Comparison of ENCODE assay signal across 9 cellular contexts in the genomic region with DNA sequence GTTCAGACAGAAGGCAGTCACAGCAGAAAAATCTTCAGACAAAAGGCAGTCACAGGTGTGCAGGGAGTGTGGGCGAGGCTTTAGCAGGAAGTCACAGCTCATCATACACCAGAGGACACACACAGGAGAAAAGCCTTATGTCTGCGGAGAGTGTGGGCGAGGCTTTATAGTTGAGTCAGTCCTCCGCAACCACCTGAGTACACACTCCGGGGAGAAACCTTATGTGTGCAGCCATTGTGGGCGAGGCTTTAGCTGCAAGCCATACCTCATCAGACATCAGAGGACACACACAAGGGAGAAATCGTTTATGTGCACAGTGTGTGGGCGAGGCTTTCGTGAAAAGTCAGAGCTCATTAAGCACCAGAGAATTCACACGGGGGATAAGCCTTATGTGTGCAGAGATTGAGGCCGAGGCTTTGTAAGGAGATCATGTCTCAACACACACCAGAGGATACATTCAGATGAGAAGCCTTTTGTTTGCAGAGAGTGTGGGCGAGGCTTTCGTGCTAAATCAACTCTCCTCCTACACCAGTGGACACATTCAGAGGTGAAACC. TPM values are rescaled to one million over a fixed set of nuclear protein-coding genes. Genes with fewer than 3 reads are reported as not detected.
DNase-seq lines count a peak whose midpoint lies in the region; ATAC-seq and TF ChIP-seq lines count a peak whose summit lies in the region.
"Had no signal": no experiment of that assay in that cellular context is flagged by ENCODE, and none has a peak within 500 bp of the region (broad histone marks: within the 10 kb centered on the region; RNA-seq: fewer than 3 reads in every experiment).

No MANE protein-coding gene starts in this region.

- ATAC-seq in RWPE2 (ENCODE audit: low read depth) (peak; percentile 96), HG03280 (IDR thresholded peaks at IDR 0.05; ENCODE audit: unreplicated experiment) (no peak)

- H3K27ac Mint-ChIP-seq in activated naive CD8-positive, alpha-beta T cell, result peak overlapping the region; percentile 93
- no peak overlapping the region for H3K27ac Mint-ChIP-seq in osteocyte (ENCODE audit: unreplicated experiment)

- H3K4me1 Mint-ChIP-seq in activated naive CD8-positive, alpha-beta T cell (ENCODE audit: low read depth), result peaks cover 41% of the 10 kb centered on the region
- H3K4me1 Mint-ChIP-seq in osteocyte (ENCODE audit: unreplicated experiment), result no peaks in the 10 kb centered on the region

- no peaks in the 10 kb centered on the region for H3K27me3 Mint-ChIP-seq in activated naive CD8-positive, alpha-beta T cell
- no peaks in the 10 kb centered on the region for H3K27me3 Mint-ChIP-seq in osteocyte (ENCODE audit: unreplicated experiment)
- H3K27me3 Mint-ChIP-seq: naive B cell had no signal

- TF ChIP-seq CTCF in RWPE2 (IDR thresholded peaks at IDR 0.05; ENCODE audit: poor library complexity, severe bottlenecking) (no peak), osteocyte (IDR thresholded peaks at IDR 0.05) (no peak), transverse colon (IDR thresholded peaks at IDR 0.05) (no peak)

- in situ Hi-C loops in transverse colon (cut with MboI; ENCODE audit: low pct_ligation_motif_present in 1 of 4, low pct_unique_long_range_greater_than_20kb in 1 of 4, low sequenced_read_pairs in 3 of 4), result no loop called here

- H3K4me1 ChIP-seq in RWPE2 (ENCODE audit: insufficient read depth, poor library complexity, severe bottlenecking) (peaks cover 26% of the 10 kb centered on the region), transverse colon (peaks cover 0 to 22% (median 14%) of the 10 kb centered on the region in 4 donors)

- H3K36me3 ChIP-seq in RWPE2 (ENCODE audit: low read depth), result peaks cover 32% of the 10 kb centered on the region
- peaks cover 0 to 6% (median 0%) of the 10 kb centered on the region in 4 donors for H3K36me3 ChIP-seq in transverse colon

- intact Hi-C loops in transverse colon (cut with DNase I; ENCODE audit: low total_unique reads), result no loop called here

- 42 to 52% methylated on average over 4 to 12 of the region's 13 CpGs for WGBS in transverse colon (ENCODE audit: low coverage in 1 of 2), 2 donors

- DNase-seq in COLO668 (lab: John Stamatoyannopoulos, UW; ENCODE audit: unreplicated experiment) (peak; percentile 73), RWPE2 (ENCODE audit: low spot score) (peak; percentile 89), osteocyte (ENCODE audit: extremely low spot score, unreplicated experiment) (peak; percentile 63), transverse colon (peak; percentile 83), GDM1 (lab: John Stamatoyannopoulos, UW) (no peak), NCI-H1048 (lab: John Stamatoyannopoulos, UW) (no peak)
- DNase-seq: naive B cell had no signal

- H3K36me3 Mint-ChIP-seq in activated naive CD8-positive, alpha-beta T cell, result peaks cover 7% of the 10 kb centered on the region
- H3K36me3 Mint-ChIP-seq in osteocyte (ENCODE audit: unreplicated experiment), result peaks cover 23% of the 10 kb centered on the region

- TF ChIP-seq POLR2A in transverse colon (IDR thresholded peaks at IDR 0.05), result peak; percentile 67

- peak overlapping the region; percentile 98 for H3K27ac ChIP-seq in RWPE2 (ENCODE audit: poor library complexity, severe bottlenecking)
- H3K27ac ChIP-seq in transverse colon, result peak overlapping the region; percentile 83 to 88 (median 87)

- TF ChIP-seq EP300 in transverse colon (IDR thresholded peaks at IDR 0.05; ENCODE audit: low read depth), result no peak

- no peaks in the 10 kb centered on the region for H3K9me3 ChIP-seq in RWPE2 (ENCODE audit: severe bottlenecking)
- no peaks in the 10 kb centered on the region for H3K9me3 ChIP-seq in transverse colon

- H3K4me3 ChIP-seq in RWPE2 (ENCODE audit: severe bottlenecking), result no peak overlapping the region
- H3K4me3 ChIP-seq in transverse colon, result peak overlapping the region in 1 of 4 donors; percentile 17

- no peaks in the 10 kb centered on the region for H3K9me3 Mint-ChIP-seq in activated naive CD8-positive, alpha-beta T cell (ENCODE audit: low read depth)
- H3K9me3 Mint-ChIP-seq in osteocyte (ENCODE audit: unreplicated experiment), result no peaks in the 10 kb centered on the region
- H3K9me3 Mint-ChIP-seq: naive B cell had no signal

- H3K27me3 ChIP-seq in RWPE2 (ENCODE audit: insufficient read depth, poor library complexity, severe bottlenecking) (no peaks in the 10 kb centered on the region), transverse colon (no peaks in the 10 kb centered on the region)

- peak overlapping the region; percentile 71 for H3K4me3 Mint-ChIP-seq in activated naive CD8-positive, alpha-beta T cell
- no peak overlapping the region for H3K4me3 Mint-ChIP-seq in osteocyte (ENCODE audit: unreplicated experiment)

RNA-seq across cellular contexts. Expression of gene ZNF589, which starts 27.6 kb away (rescaled TPM):
- total RNA-seq in osteocyte (11.0 and 11.3 TPM in 2 replicates), transverse colon (1 to 10 TPM; 1.9 to 9.1 (median 5.8) TPM)

RNA-seq across cellular contexts. Expression of gene NME6, which starts 32.7 kb away (rescaled TPM):
- total RNA-seq in osteocyte, result 20.2 and 26.4 TPM in 2 replicates
- total RNA-seq in transverse colon, result 10 to 100 TPM; 22.9 to 39.3 (median 28.1) TPM

RNA-seq across cellular contexts. Expression of gene CAMP, which starts 45.2 kb away (rescaled TPM):
- total RNA-seq in osteocyte (not detected in 2 replicates), transverse colon (not detected)

Comparison
In these comparisons a context has a peak if more than half of its experiments do, and no peak if none do; other contexts are left out.
1. DNase-seq: peak in COLO668 (single experiment), RWPE2 (single experiment), osteocyte (single experiment) and transverse colon (single experiment); none in GDM1 (single experiment) and NCI-H1048 (single experiment).